27 cellular contexts compared by ENCODE assay signal in the genomic region with DNA sequence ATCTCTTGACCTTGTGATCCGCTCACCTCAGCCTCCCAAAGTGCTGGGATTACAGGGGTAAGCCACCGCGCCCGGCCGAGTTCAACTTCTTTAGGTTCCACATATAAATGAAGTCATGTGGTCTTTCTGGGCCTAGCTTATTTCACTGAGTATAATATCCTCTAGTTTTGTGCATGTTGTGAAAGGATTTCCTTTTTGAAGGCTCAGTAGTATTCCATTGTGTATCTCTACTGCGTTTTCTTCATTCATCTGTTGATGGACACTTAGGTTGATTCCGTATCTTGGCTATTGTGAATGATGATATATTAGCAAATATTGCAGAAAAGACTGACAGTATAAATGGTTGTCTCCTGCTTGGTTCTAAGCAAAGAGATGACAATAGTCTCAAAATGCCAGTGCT.
"Had no signal": no experiment of that assay in that cellular context is flagged by ENCODE, and none has a peak within 500 bp of the region (broad histone marks: within the 10 kb centered on the region; RNA-seq: fewer than 3 reads in every experiment).

No MANE protein-coding gene starts in this region.

- H3K9me3 ChIP-seq: stomach, suprapubic skin, testis, thoracic aorta, thyroid gland, tibial artery, tibial nerve, transverse colon, upper lobe of left lung, upper lobe of right lung, uterus, vagina had no signal

- H3K27ac ChIP-seq: stomach, suprapubic skin, testis, thoracic aorta, thyroid gland, tibial artery, tibial nerve, transverse colon, upper lobe of left lung, upper lobe of right lung, uterus, vagina had no signal

- ATAC-seq: stimulated activated effector memory CD8-positive, alpha-beta T cell treated with anti-CD3 and anti-CD28 coated beads, Interleukin-12 subunit alpha, Interleukin-12 subunit beta, amount 100 ng/mL, for 72 hours; stimulated activated memory B cell treated with anti-CD40 and anti-IgM and Interleukin-4, amounts not matched to agents 10 μg/mL and 1 μg/mL and 100 μg/mL, for 72 hours; stimulated activated naive B cell treated with anti-CD40 and anti-IgM and Interleukin-4, amounts not matched to agents 10 μg/mL and 1 μg/mL and 100 μg/mL, for 72 hours; stimulated activated naive CD8-positive, alpha-beta T cell treated with anti-CD3 and anti-CD28 coated beads, Interleukin-15, amount 100 ng/mL, for 72 hours; stimulated activated naive CD8-positive, alpha-beta T cell treated with anti-CD3 and anti-CD28 coated beads, Interleukin-15, Interleukin-2, amounts not matched to agents 100 U/mL and 50 U/mL, for 24 hours; upper lobe of right lung had no signal

- H3K36me3 ChIP-seq: uterus had no signal

- DNase-seq: stimulated activated CD4-positive, alpha-beta T cell treated with anti-CD3 and anti-CD28 coated beads, Interleukin-2, amount 100 ng/mL, for 48 hours; stimulated activated CD4-positive, alpha-beta T cell treated with anti-CD3 and anti-CD28 coated beads, Interleukin-4, amount 100 ng/mL, for 1 hour; stimulated activated CD4-positive, alpha-beta T cell treated with anti-CD3 and anti-CD28 coated beads, Interleukin-4, amount 100 ng/mL, for 24 hours; stimulated activated CD4-positive, alpha-beta T cell treated with anti-CD3 and anti-CD28 coated beads, Interleukin-4, amount 100 ng/mL, for 4 hours; stimulated activated CD8-positive, alpha-beta memory T cell treated with anti-CD3 and anti-CD28 coated beads, Interleukin-4, amount 100 ng/mL, for 48 hours; stimulated activated naive B cell treated with anti-CD40 and anti-IgM and Interleukin-4, amounts not matched to agents 10 μg/mL and 1 μg/mL and 100 μg/mL, for 72 hours; stimulated activated naive CD4-positive, alpha-beta T cell; stimulated activated naive CD4-positive, alpha-beta T cell treated with Interleukin-2 at 50 U/mL for 16 hours; stimulated activated naive CD8-positive, alpha-beta T cell treated with anti-CD3 and anti-CD28 coated beads, Interleukin-15, amount 100 ng/mL, for 72 hours; stimulated activated naive CD8-positive, alpha-beta T cell treated with anti-CD3 and anti-CD28 coated beads, Interleukin-15, Interleukin-2, amounts not matched to agents 100 U/mL and 50 U/mL, for 24 hours; stomach; substantia nigra; testis; thyroid gland; tibial artery; transverse colon; trophoblast cell; upper lobe of left lung; upper lobe of right lung; uterus had no signal

- H3K4me1 ChIP-seq: stomach, suprapubic skin, testis, thyroid gland, tibial artery, tibial nerve, transverse colon, upper lobe of left lung, upper lobe of right lung, uterus, vagina had no signal

- H3K4me3 ChIP-seq: stomach, suprapubic skin, testis, thoracic aorta, thyroid gland, tibial artery, tibial nerve, transverse colon, upper lobe of left lung, upper lobe of right lung, uterus, vagina had no signal

- FAIRE-seq: urothelium cell line had no signal

- H3K27me3 ChIP-seq: stomach, suprapubic skin, testis, thyroid gland, tibial artery, tibial nerve, transverse colon, upper lobe of left lung, upper lobe of right lung, uterus, vagina had no signal
